Comparison of ENCODE assay signal across 20 cellular contexts in genomic region chr9:134946663-134947062, GRCh38. TPM values are rescaled to one million over a fixed set of nuclear protein-coding genes. Genes with fewer than 3 reads are reported as not detected.
DNase-seq lines count a peak whose midpoint lies in the region; ATAC-seq, FAIRE-seq and TF ChIP-seq lines count a peak whose summit lies in the region.
"Had no signal": no experiment of that assay in that cellular context is flagged by ENCODE, and none has a peak within 500 bp of the region (broad histone marks: within the 10 kb centered on the region; RNA-seq: fewer than 3 reads in every experiment).

No MANE protein-coding gene starts in this region.

- intact Hi-C loops in K562 (cut with micrococcal nuclease) (no loop called here), CD14-positive monocyte (cut with micrococcal nuclease) (no loop called here)

- no peaks in the 10 kb centered on the region for H3K79me1 ChIP-seq in neuronal stem cell (ENCODE audit: low read depth, low read length)

- in situ Hi-C loops in K562 (cut with MboI), result no loop called here

- H3K27me3 Mint-ChIP-seq in osteocyte (ENCODE audit: unreplicated experiment), result peaks cover 12% of the 10 kb centered on the region
- peaks cover 36 to 53% (median 42%) of the 10 kb centered on the region in 3 donors for H3K27me3 Mint-ChIP-seq in CD14-positive monocyte (ENCODE audit: low read depth in 3 of 3)
- H3K27me3 Mint-ChIP-seq: CD4-positive, alpha-beta T cell had no signal

- TF ChIP-seq CTCF in HEK293 (tag by site-specific recombination; IDR thresholded peaks at IDR 0.05) (no peak), K562 (IDR thresholded peaks at IDR 0.05 in 2 of 3, conservative IDR thresholded peaks at IDR 0.05 in 1 of 3; ENCODE audit: insufficient read depth in 2 of 3, low read depth in 1 of 3, low read length in 3 of 3) (no peak), osteocyte (IDR thresholded peaks at IDR 0.05) (no peak), GM20000 (IDR thresholded peaks at IDR 0.05; ENCODE audit: extremely low read depth, missing control alignments) (no peak), CD14-positive monocyte (IDR thresholded peaks at IDR 0.05) (no peak)

- peak overlapping the region; percentile 8 for H3K18ac ChIP-seq in neuronal stem cell (ENCODE audit: low read length)

- no peaks in the 10 kb centered on the region for H3K36me3 ChIP-seq in BLaER1
- H3K36me3 ChIP-seq in HEK293 (ENCODE audit: control insufficient read depth in 2 of 2, insufficient read depth in 1 of 2, low read length in 2 of 2), result no peaks in the 10 kb centered on the region
- no peaks in the 10 kb centered on the region for H3K36me3 ChIP-seq in K562 (ENCODE audit: control insufficient read depth, insufficient read depth, low read length)
- no peaks in the 10 kb centered on the region for H3K36me3 ChIP-seq in neuronal stem cell (replicated peaks in 1 of 2; ENCODE audit: control insufficient read depth in 2 of 2, insufficient read depth in 2 of 2, low read length in 2 of 2)
- H3K36me3 ChIP-seq: HAP-1 had no signal

- no peak overlapping the region for H2BK5ac ChIP-seq in neuronal stem cell (ENCODE audit: low read length)

- H2BK12ac ChIP-seq in neuronal stem cell (ENCODE audit: low read length), result no peak overlapping the region

- H3K79me2 ChIP-seq in K562 (ENCODE audit: control insufficient read depth, insufficient read depth, low read length), result no peaks in the 10 kb centered on the region

- H3K14ac ChIP-seq in neuronal stem cell (ENCODE audit: low read length), result no peak overlapping the region

- BruUV-seq in K562 (replicated peaks; lab: Mats Ljungman, UMichigan), result no TSS peak

- no peak overlapping the region for H2AFZ ChIP-seq in K562 (ENCODE audit: low read depth, low read length)
- no peak overlapping the region for H2AFZ ChIP-seq in neuronal stem cell (ENCODE audit: low read length)

- H2BK15ac ChIP-seq in neuronal stem cell (ENCODE audit: low read length), result no peak overlapping the region

- ATAC-seq in K562, result no peak

- H3K27me3 ChIP-seq in BLaER1, result no peaks in the 10 kb centered on the region
- H3K27me3 ChIP-seq in K562 (ENCODE audit: control insufficient read depth in 2 of 2, insufficient read depth in 2 of 2, low read length in 2 of 2), result peaks cover 7 to 36% of the 10 kb centered on the region in 2 experiments; a peak in 4 of 5 replicates
- peaks cover 0 to 4% (median 0%) of the 10 kb centered on the region in 3 experiments for H3K27me3 ChIP-seq in neuronal stem cell (ENCODE audit: control insufficient read depth in 3 of 3, insufficient read depth in 3 of 3, low read depth in 1 of 3, low read length in 3 of 3)

- H3K27ac Mint-ChIP-seq in osteocyte (ENCODE audit: unreplicated experiment) (no peak overlapping the region), CD14-positive monocyte (no peak overlapping the region)
- H3K27ac Mint-ChIP-seq: CD4-positive, alpha-beta T cell had no signal

- peak; percentile 64 for FAIRE-seq in K562 (lab: Jason Lieb, UNC)
- FAIRE-seq: G401.6, GM12892 had no signal

- H3K9me3 Mint-ChIP-seq in osteocyte (ENCODE audit: unreplicated experiment) (no peaks in the 10 kb centered on the region), CD14-positive monocyte (peaks cover 0 to 4% (median 1%) of the 10 kb centered on the region in 7 donors)
- H3K9me3 Mint-ChIP-seq: CD4-positive, alpha-beta T cell had no signal

- H4K20me1 ChIP-seq in BLaER1, result no peaks in the 10 kb centered on the region
- 0 out of 2 replicates have a peak, but pooled peaks cover 3% of the 10 kb centered on the region for H4K20me1 ChIP-seq in K562 (replicated peaks; ENCODE audit: control insufficient read depth, insufficient read depth, low read length)

- H3K4me1 ChIP-seq in BLaER1, result peaks cover 22% of the 10 kb centered on the region
- H3K4me1 ChIP-seq in HEK293 (ENCODE audit: control insufficient read depth, insufficient read depth, low read length), result no peaks in the 10 kb centered on the region
- no peaks in the 10 kb centered on the region for H3K4me1 ChIP-seq in K562 (replicated peaks in 1 of 2; ENCODE audit: control insufficient read depth in 2 of 2, insufficient read depth in 2 of 2, low read length in 2 of 2)
- peaks cover 0 to 22% of the 10 kb centered on the region in 2 donors for H3K4me1 ChIP-seq in neuronal stem cell (ENCODE audit: control insufficient read depth in 2 of 2, insufficient read depth in 1 of 2, low read depth in 1 of 2, low read length in 2 of 2)
- H3K4me1 ChIP-seq: Caco-2, HAP-1 had no signal

- H3K4me2 ChIP-seq in BLaER1 (peak overlapping the region; percentile 45), K562 (ENCODE audit: insufficient read depth, low read length) (no peak overlapping the region), neuronal stem cell (ENCODE audit: insufficient read depth, low read length, poor library complexity, severe bottlenecking) (no peak overlapping the region)
- H3K4me2 ChIP-seq: KMS-11 had no signal

- H2AK5ac ChIP-seq in neuronal stem cell (ENCODE audit: low read depth, low read length), result no peak overlapping the region

- H3K4ac ChIP-seq in neuronal stem cell (ENCODE audit: low read length), result no peak overlapping the region

- H3K36me3 Mint-ChIP-seq in osteocyte (ENCODE audit: unreplicated experiment), result no peaks in the 10 kb centered on the region
- H3K36me3 Mint-ChIP-seq in CD14-positive monocyte, result peaks cover 0 to 3% of the 10 kb centered on the region in 2 donors

- CTCF ChIA-PET in HEK293 (lab: Yijun Ruan, JAX) (interaction anchor here (0.6 kb wide), 1 partner anchor 8 kb away, joined by 3 read pairs; no protein-coding TSS in a partner anchor), K562 (lab: Yijun Ruan, JAX; ENCODE audit: low intra/inter-chr PET ratio) (no interaction called here)

- no peak overlapping the region for H3K27ac ChIP-seq in BLaER1
- no peak overlapping the region for H3K27ac ChIP-seq in HEK293 (ENCODE audit: extremely low read depth, low read depth, low read length)
- no peak overlapping the region for H3K27ac ChIP-seq in K562 (ENCODE audit: extremely low read depth, low read depth, low read length)
- no peak overlapping the region for H3K27ac ChIP-seq in neuronal stem cell (replicated peaks; ENCODE audit: low read length)
- H3K27ac ChIP-seq: HL-60, KMS-11 had no signal

- POLR2A ChIA-PET in HEK293 (lab: Yijun Ruan, JAX), result no interaction called here
- POLR2A ChIA-PET in K562 (lab: Yijun Ruan, JAX), result no interaction called here

- TF ChIP-seq POLR2A in K562 (conservative IDR thresholded peaks at IDR 0.05), result no peak

- no peak overlapping the region for H3K9ac ChIP-seq in BLaER1
- no peak overlapping the region for H3K9ac ChIP-seq in K562 (ENCODE audit: insufficient read depth in 1 of 2, low read depth in 2 of 2, low read length in 2 of 2)
- H3K9ac ChIP-seq in neuronal stem cell (ENCODE audit: low read depth, low read length, poor library complexity), result peak overlapping the region; percentile 63
- H3K9ac ChIP-seq: KMS-11 had no signal

- DNase-seq in K562 (ENCODE audit: extremely low read depth in 1 of 4, low spot score in 3 of 4) (no peak), neuronal stem cell (ENCODE audit: low spot score) (no peak), osteocyte (ENCODE audit: extremely low spot score, unreplicated experiment) (no peak), GM20000 (ENCODE audit: low spot score) (no peak), CD14-positive monocyte (ENCODE audit: low spot score) (no peak)
- DNase-seq: 8988T; C1 segment of cervical spinal cord; Caco-2; CD4-positive, alpha-beta T cell had no signal

- no peak for TF ChIP-seq EP300 in K562 (IDR thresholded peaks at IDR 0.05; ENCODE audit: low read length)

- H3K4me3 ChIP-seq in BLaER1, result no peak overlapping the region
- H3K4me3 ChIP-seq in HEK293 (ENCODE audit: low read depth, low read length), result no peak overlapping the region
- H3K4me3 ChIP-seq in K562, result no peak overlapping the region
- no peak overlapping the region for H3K4me3 ChIP-seq in neuronal stem cell (ENCODE audit: low read length in 2 of 2)
- H3K4me3 ChIP-seq: HAP-1 had no signal

- H2BK120ac ChIP-seq in neuronal stem cell (ENCODE audit: low read depth, low read length), result no peak overlapping the region

- no peak for TF ChIP-seq RAD21 in K562 (CRISPR knock-in tag; conservative IDR thresholded peaks at IDR 0.05 in 1 of 2, IDR thresholded peaks at IDR 0.05 in 1 of 2)

- no peak overlapping the region for H4K8ac ChIP-seq in neuronal stem cell (ENCODE audit: low read depth, low read length)

- peak overlapping the region; percentile 31 for H4K91ac ChIP-seq in neuronal stem cell (ENCODE audit: low read depth, low read length, poor library complexity)

- H3K23ac ChIP-seq in neuronal stem cell (ENCODE audit: low read depth, low read length, poor library complexity), result no peak overlapping the region

- no peaks in the 10 kb centered on the region for H3K9me1 ChIP-seq in K562 (ENCODE audit: control insufficient read depth, insufficient read depth, low read length)

- H3K4me1 Mint-ChIP-seq in osteocyte (ENCODE audit: unreplicated experiment), result no peaks in the 10 kb centered on the region
- H3K4me1 Mint-ChIP-seq in CD14-positive monocyte, result peaks cover 11% of the 10 kb centered on the region

- H3K4me3 Mint-ChIP-seq in osteocyte (ENCODE audit: unreplicated experiment), result no peak overlapping the region
- H3K4me3 Mint-ChIP-seq in CD14-positive monocyte, result no peak overlapping the region
- H3K4me3 Mint-ChIP-seq: CD4-positive, alpha-beta T cell had no signal

- H3K9me3 ChIP-seq in BLaER1 (no peaks in the 10 kb centered on the region), HEK293 (ENCODE audit: control insufficient read depth, insufficient read depth, low read depth, low read length) (no peaks in the 10 kb centered on the region), K562 (replicated peaks; ENCODE audit: control insufficient read depth, insufficient read depth, low read depth, low read length) (no peaks in the 10 kb centered on the region), neuronal stem cell (replicated peaks in 1 of 2; ENCODE audit: control insufficient read depth in 2 of 2, insufficient read depth in 1 of 2, low read depth in 1 of 2, low read length in 2 of 2) (no peaks in the 10 kb centered on the region)
- H3K9me3 ChIP-seq: Caco-2 had no signal

RNA-seq across cellular contexts. Expression of gene FCN1, which starts 29.0 kb away (rescaled TPM):
- total RNA-seq in K562 (2011; cell fraction: chromatin; rRNA removed; ENCODE audit: low replicate concordance), result not detected in 2 replicates
- not detected in 2 replicates for total RNA-seq in K562 (2011; cell fraction: nucleolus; rRNA removed)
- total RNA-seq in K562 (2011; cell fraction: nucleoplasm; rRNA removed), result not detected in 2 replicates
- total RNA-seq in K562 (2014; rRNA removed) (not detected in 2 replicates), K562 (2014; rRNA removed; fragmentation: Illumina TruSeq; extraction: Trizol) (not detected in 2 replicates), K562 (2015; rRNA removed; fragmentation: Illumina TruSeq; extraction: Trizol) (not detected in 2 replicates), K562 (2021) (not detected in 2 replicates), osteocyte (not detected in 2 replicates)
- polyA plus RNA-seq in K562 (2011; rRNA removed) (not detected in 2 replicates), K562 (2014; fragmentation: Illumina TruSeq; extraction: Trizol) (not detected in 2 replicates), K562 (2014; fragmentation: Nextera tagmentation; extraction: Ambion mirVana) (not detected), K562 (2014; rRNA removed) (not detected in 2 replicates), CD14-positive monocyte (1,000 to 10,000 TPM; 6,268 to 7,680 TPM)
- polyA plus RNA-seq in K562 (2011; cell fraction: cytosol; rRNA removed), result not detected in 2 replicates
- not detected in 2 replicates for polyA plus RNA-seq in K562 (2011; cell fraction: nucleus; rRNA removed)
- not detected in 2 replicates for polyA plus RNA-seq in K562 (2012)
- polyA minus RNA-seq in K562 (2011; rRNA and poly(A)+ RNA removed), result not detected in 2 replicates
- polyA minus RNA-seq in K562 (2011; cell fraction: cytosol; rRNA and poly(A)+ RNA removed), result not detected in 2 replicates
- polyA minus RNA-seq in K562 (2011; cell fraction: nucleus; rRNA and poly(A)+ RNA removed), result not detected in 2 replicates
- polyA plus RNA-seq in neuronal stem cell (2013, experiment 1 of 2), result not detected
- polyA plus RNA-seq in neuronal stem cell (2013, experiment 2 of 2), result not detected
- total RNA-seq: A673, Caco-2, H4, HT1080 had no signal
- polyA plus RNA-seq: AG04450 had no signal
